10 cellular contexts compared by ENCODE assay signal in the genomic region with DNA sequence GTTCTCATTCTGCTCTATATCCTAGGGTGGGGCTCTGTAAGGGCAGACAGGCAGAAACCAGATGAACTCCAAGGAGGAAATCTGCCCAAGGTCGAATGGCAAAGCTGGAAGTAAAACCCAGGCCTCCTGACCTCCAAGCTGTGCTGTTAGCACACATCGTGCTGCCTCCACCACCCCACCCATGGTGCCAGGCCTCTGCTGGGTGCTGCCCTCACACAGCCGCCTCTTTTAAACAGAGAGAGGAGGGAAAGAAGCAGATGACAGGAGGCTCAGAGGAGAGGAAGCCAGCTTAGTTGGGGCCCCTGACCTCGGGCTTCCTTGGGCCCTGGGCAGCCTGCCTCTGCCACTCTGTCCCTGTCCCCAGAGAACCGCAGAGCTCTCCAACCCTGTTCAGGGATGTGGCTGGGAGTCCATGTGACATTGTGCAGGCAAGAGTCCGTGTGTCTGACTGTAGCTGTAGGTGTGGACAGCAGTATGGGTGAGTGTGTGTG. TPM values are rescaled to one million over a fixed set of nuclear protein-coding genes. Genes with fewer than 3 reads are reported as not detected.
DNase-seq lines count a peak whose midpoint lies in the region; ATAC-seq and TF ChIP-seq lines count a peak whose summit lies in the region.
"Had no signal": no experiment of that assay in that cellular context is flagged by ENCODE, and none has a peak within 500 bp of the region (broad histone marks: within the 10 kb centered on the region; RNA-seq: fewer than 3 reads in every experiment).

No MANE protein-coding gene starts in this region.

- ATAC-seq in GM18861 (IDR thresholded peaks at IDR 0.05; ENCODE audit: unreplicated experiment) = no peak

- POLR2A ChIA-PET in AG04450 (lab: Yijun Ruan, JAX) = interaction anchor here (0.6 to 4.2 kb wide), 6 partner anchors 13 to 71 kb away, joined by 3 to 40 read pairs (median 6); partner anchors contain the start of gene RBBP4

- H3K27me3 ChIP-seq in AG04450 (ENCODE audit: control insufficient read depth, insufficient read depth, low read length) = no peaks in the 10 kb centered on the region

- H3K9me3 ChIP-seq in AG04450 (ENCODE audit: control insufficient read depth, insufficient read depth, low read length) = peaks cover 4% of the 10 kb centered on the region

- peak overlapping the region; percentile 61 to 89 (median 82) for H3K27ac Mint-ChIP-seq in nephron
- H3K27ac Mint-ChIP-seq: activated naive CD4-positive, alpha-beta T cell treated with anti-CD3 and anti-CD28 coated beads, Interleukin-2, amount 10 ng/mL, durations not matched to agents 7 days and 5 days; CD4-positive, alpha-beta memory T cell had no signal

- H3K27ac ChIP-seq in AG04450 (ENCODE audit: low read depth, low read length) = peak overlapping the region; percentile 61

- H3K9me3 Mint-ChIP-seq in nephron = no peaks in the 10 kb centered on the region
- H3K9me3 Mint-ChIP-seq: activated naive CD4-positive, alpha-beta T cell treated with anti-CD3 and anti-CD28 coated beads, Interleukin-2, amount 10 ng/mL, durations not matched to agents 7 days and 5 days; CD4-positive, alpha-beta memory T cell had no signal

- DNase-seq in AG04450 (ENCODE audit: low read depth, low spot score) (no peak), UCSD-AML1 (lab: John Stamatoyannopoulos, UW; ENCODE audit: unreplicated experiment) (peak; percentile 38), fibroblast of pulmonary artery (ENCODE audit: low read depth) (no peak), Kasumi-1 (lab: John Stamatoyannopoulos, UW) (no peak), SKM-1 treated with dmso at 0.1 percent for 144 hours (lab: John Stamatoyannopoulos, UW; ENCODE audit: unreplicated experiment) (no peak), NCI-H2081 treated with DMSO at 0.1 percent for 48 hours (lab: John Stamatoyannopoulos, UW) (no peak)
- DNase-seq: activated naive CD4-positive, alpha-beta T cell treated with anti-CD3 and anti-CD28 coated beads, Interleukin-2, amount 10 ng/mL, durations not matched to agents 7 days and 5 days; CD4-positive, alpha-beta memory T cell had no signal

- TF ChIP-seq CTCF in AG04450 (IDR thresholded peaks at IDR 0.05; ENCODE audit: low read depth, low read length) (no peak), fibroblast of pulmonary artery (IDR thresholded peaks at IDR 0.05; ENCODE audit: low read length, missing control alignments) (no peak), nephron (IDR thresholded peaks at IDR 0.05; ENCODE audit: unreplicated experiment in 3 of 3) (no peak)

- no peaks in the 10 kb centered on the region for H3K36me3 Mint-ChIP-seq in nephron (ENCODE audit: low read depth)
- H3K36me3 Mint-ChIP-seq: CD4-positive, alpha-beta memory T cell had no signal

- H3K4me3 ChIP-seq in AG04450 (ENCODE audit: low read depth, low read length) (peak overlapping the region; percentile 81), fibroblast of pulmonary artery (replicated peaks; ENCODE audit: low read depth, low read length) (peak overlapping the region; percentile 64)

- peaks cover 4% of the 10 kb centered on the region for H3K27me3 Mint-ChIP-seq in nephron (ENCODE audit: low read depth)

- H3K4me3 Mint-ChIP-seq in nephron = peak overlapping the region; percentile 82 to 93 (median 87)

- CTCF ChIA-PET in AG04450 (lab: Charles Lee) = interaction anchor here (0.8 to 1.1 kb wide), 2 partner anchors 11 to 73 kb away, joined by 4 to 6 read pairs; no protein-coding TSS in a partner anchor

- peaks cover 28% of the 10 kb centered on the region for H3K4me1 Mint-ChIP-seq in nephron

RNA-seq across cellular contexts. Expression of gene SYNC, which starts 1.1 kb away (rescaled TPM):
- 50.4 and 65.1 TPM in 2 replicates for polyA plus RNA-seq in AG04450 (2011; rRNA removed)
- 63.5 and 68.5 TPM in 2 replicates for polyA minus RNA-seq in AG04450 (2011; rRNA and poly(A)+ RNA removed)
- polyA plus RNA-seq: CD4-positive, alpha-beta memory T cell had no signal

RNA-seq across cellular contexts. Expression of gene RBBP4, which starts 50.5 kb away (rescaled TPM):
- polyA plus RNA-seq in AG04450 (2011; rRNA removed) = 132 and 154 TPM in 2 replicates
- polyA minus RNA-seq in AG04450 (2011; rRNA and poly(A)+ RNA removed) = 107 and 150 TPM in 2 replicates

RNA-seq across cellular contexts. Expression of gene ZBTB8OS, which starts 51.1 kb away (rescaled TPM):
- 63.5 and 89.1 TPM in 2 replicates for polyA plus RNA-seq in AG04450 (2011; rRNA removed)
- polyA minus RNA-seq in AG04450 (2011; rRNA and poly(A)+ RNA removed) = 12.3 and 22.9 TPM in 2 replicates
